ENCODE assay signal across 22 cellular contexts in genomic region chrX:5915783-5916182, GRCh38.
"Had no signal": no experiment of that assay in that cellular context is flagged by ENCODE, and none has a peak within 500 bp of the region (broad histone marks: within the 10 kb centered on the region; RNA-seq: fewer than 3 reads in every experiment).

No MANE protein-coding gene starts in this region.

- H3K4me3 Mint-ChIP-seq: activated T-cell treated with anti-CD3 and anti-CD28 coated beads, Interleukin-2, amount 50 U/mL, for 24 hours; activated T-helper 17 cell treated with anti-CD3 and anti-CD28 coated beads, Interleukin-2, amount 50 U/mL, for 72 hours; dendritic cell treated with granulocyte-macrophage colony-stimulating factor and Interleukin-4, amounts not matched to agents 40 ng/mL and 50 ng/mL, for 4 days; mesothelial cell of epicardium; naive thymus-derived CD8-positive, alpha-beta T cell had no signal

- H3K4me1 ChIP-seq: left ventricle myocardium inferior, psoas muscle, right atrium auricular region had no signal

- H3K79me2 ChIP-seq: hepatocyte had no signal

- H2AFZ ChIP-seq: hepatocyte had no signal

- H3K4me3 ChIP-seq: hepatocyte, left ventricle myocardium inferior, ovary, psoas muscle, right atrium auricular region, thoracic aorta had no signal

- H3K4me2 ChIP-seq: hepatocyte had no signal

- H3K9me3 ChIP-seq: neutrophil, ovary, psoas muscle, thoracic aorta had no signal

- H3K27ac Mint-ChIP-seq: activated naive CD4-positive, alpha-beta T cell treated with anti-CD3 and anti-CD28 coated beads, Interleukin-2, amount 50 U/mL, for 72 hours; activated T-cell treated with anti-CD3 and anti-CD28 coated beads, Interleukin-2, amount 50 U/mL, for 24 hours; activated T-helper 17 cell treated with anti-CD3 and anti-CD28 coated beads, Interleukin-2, amount 50 U/mL, for 72 hours; dendritic cell treated with granulocyte-macrophage colony-stimulating factor and Interleukin-4, amounts not matched to agents 40 ng/mL and 50 ng/mL, for 4 days; mesothelial cell of epicardium; naive thymus-derived CD8-positive, alpha-beta T cell had no signal

- DNase-seq: activated T-cell treated with anti-CD3 and anti-CD28 coated beads, Interleukin-2, amount 50 U/mL, for 24 hours; aorta; brain microvascular endothelial cell; caudate nucleus; effector CD4-positive, alpha-beta T cell; erythroblast; foreskin fibroblast; left ventricle myocardium inferior; naive thymus-derived CD8-positive, alpha-beta T cell; ovary; psoas muscle; stimulated activated CD4-positive, alpha-beta T cell treated with anti-CD3 and anti-CD28 coated beads, Interleukin-4, amount 100 ng/mL, for 24 hours; stimulated activated naive CD4-positive, alpha-beta T cell treated with Interleukin-2 at 50 U/mL for 16 hours; T-helper 9 cell had no signal

- H3K9me3 Mint-ChIP-seq: activated naive CD4-positive, alpha-beta T cell treated with anti-CD3 and anti-CD28 coated beads, Interleukin-2, amount 50 U/mL, for 72 hours; activated T-cell treated with anti-CD3 and anti-CD28 coated beads, Interleukin-2, amount 50 U/mL, for 24 hours; activated T-helper 17 cell treated with anti-CD3 and anti-CD28 coated beads, Interleukin-2, amount 50 U/mL, for 72 hours; dendritic cell treated with granulocyte-macrophage colony-stimulating factor and Interleukin-4, amounts not matched to agents 40 ng/mL and 50 ng/mL, for 4 days had no signal

- H3K36me3 Mint-ChIP-seq: activated naive CD4-positive, alpha-beta T cell treated with anti-CD3 and anti-CD28 coated beads, Interleukin-2, amount 50 U/mL, for 72 hours; naive thymus-derived CD8-positive, alpha-beta T cell had no signal

- H3K27ac ChIP-seq: brain microvascular endothelial cell, hepatocyte, left ventricle myocardium inferior, neutrophil, ovary, psoas muscle, right atrium auricular region, thoracic aorta had no signal

- H3K36me3 ChIP-seq: brain microvascular endothelial cell, left ventricle myocardium inferior, neutrophil, ovary, right atrium auricular region, thoracic aorta had no signal

- H3K4me1 Mint-ChIP-seq: activated T-helper 17 cell treated with anti-CD3 and anti-CD28 coated beads, Interleukin-2, amount 50 U/mL, for 72 hours; mesothelial cell of epicardium; naive thymus-derived CD8-positive, alpha-beta T cell had no signal

- H3K27me3 Mint-ChIP-seq: activated T-cell treated with anti-CD3 and anti-CD28 coated beads, Interleukin-2, amount 50 U/mL, for 24 hours; activated T-helper 17 cell treated with anti-CD3 and anti-CD28 coated beads, Interleukin-2, amount 50 U/mL, for 72 hours; dendritic cell treated with granulocyte-macrophage colony-stimulating factor and Interleukin-4, amounts not matched to agents 40 ng/mL and 50 ng/mL, for 4 days had no signal

- ATAC-seq: activated naive CD4-positive, alpha-beta T cell treated with anti-CD3 and anti-CD28 coated beads, Interleukin-2, amount 50 U/mL, for 72 hours; activated T-helper 17 cell treated with anti-CD3 and anti-CD28 coated beads, Interleukin-2, amount 50 U/mL, for 72 hours; naive thymus-derived CD8-positive, alpha-beta T cell; psoas muscle had no signal

- H3K27me3 ChIP-seq: brain microvascular endothelial cell, hepatocyte, neutrophil, ovary, right atrium auricular region had no signal
